11 cellular contexts compared by ENCODE assay signal in genomic region chr19:1041835-1042685, GRCh38. TPM values are rescaled to one million over a fixed set of nuclear protein-coding genes. Genes with fewer than 3 reads are reported as not detected.
DNase-seq lines count a peak whose midpoint lies in the region; ATAC-seq and TF ChIP-seq lines count a peak whose summit lies in the region.
"Had no signal": no experiment of that assay in that cellular context is flagged by ENCODE, and none has a peak within 500 bp of the region (broad histone marks: within the 10 kb centered on the region; RNA-seq: fewer than 3 reads in every experiment).

No MANE protein-coding gene starts in this region.

- in situ Hi-C loops in Panc1 (cut with HindIII; ENCODE audit: low pct_unique_long_range_greater_than_20kb, low sequenced_read_pairs): no loop called here

- H3K9me3 Mint-ChIP-seq in activated naive CD8-positive, alpha-beta T cell (ENCODE audit: low read depth): no peaks in the 10 kb centered on the region
- H3K9me3 Mint-ChIP-seq in activated naive CD8-positive, alpha-beta T cell treated with anti-CD3 and anti-CD28 coated beads for 36 hours: peaks cover 1% of the 10 kb centered on the region
- H3K9me3 Mint-ChIP-seq in glutamatergic neuron (ENCODE audit: unreplicated experiment): peaks cover 6% of the 10 kb centered on the region
- peaks cover 0 to 1% of the 10 kb centered on the region in 2 donors for H3K9me3 Mint-ChIP-seq in stimulated activated naive B cell treated with anti-CD40 and anti-IgM and Interleukin-4, amounts not matched to agents 10 μg/mL and 1 μg/mL and 100 μg/mL, for 72 hours

- intact Hi-C loops in Panc1 (cut with micrococcal nuclease; ENCODE audit: unreplicated experiment) (no loop called here), sigmoid colon (cut with DNase I) (no loop called here)

- H3K27ac ChIP-seq in Panc1 (ENCODE audit: low read length) (peak overlapping the region; percentile 92), sigmoid colon (no peak overlapping the region)

- no peak overlapping the region for H3K27ac Mint-ChIP-seq in activated naive CD8-positive, alpha-beta T cell
- no peak overlapping the region for H3K27ac Mint-ChIP-seq in activated naive CD8-positive, alpha-beta T cell treated with anti-CD3 and anti-CD28 coated beads for 36 hours
- H3K27ac Mint-ChIP-seq in glutamatergic neuron (ENCODE audit: unreplicated experiment): no peak overlapping the region
- peak overlapping the region; percentile 59 for H3K27ac Mint-ChIP-seq in stimulated activated naive B cell treated with anti-CD40 and anti-IgM and Interleukin-4, amounts not matched to agents 10 μg/mL and 1 μg/mL and 100 μg/mL, for 72 hours

- peaks cover 4% of the 10 kb centered on the region; the same call in 1 of the 2 replicates for H3K36me3 ChIP-seq in Panc1 (ENCODE audit: control insufficient read depth, insufficient read depth, low read length)
- peaks cover 0 to 13% (median 4%) of the 10 kb centered on the region in 4 donors for H3K36me3 ChIP-seq in sigmoid colon

- CTCF ChIA-PET in Panc1 (lab: Charles Lee): interaction anchor here (0.6 kb wide), 1 partner anchor 35 kb away, joined by 7 read pairs; no protein-coding TSS in a partner anchor

- no peak for TF ChIP-seq CTCF in Panc1 (IDR thresholded peaks at IDR 0.05)
- no peak for TF ChIP-seq CTCF in glutamatergic neuron (IDR thresholded peaks at IDR 0.05; ENCODE audit: partially characterized antibody, unreplicated experiment)
- no peak for TF ChIP-seq CTCF in sigmoid colon (IDR thresholded peaks at IDR 0.05)

- no peak for TF ChIP-seq EP300 in sigmoid colon (IDR thresholded peaks at IDR 0.05)

- no peaks in the 10 kb centered on the region for H3K27me3 Mint-ChIP-seq in activated naive CD8-positive, alpha-beta T cell
- no peaks in the 10 kb centered on the region for H3K27me3 Mint-ChIP-seq in activated naive CD8-positive, alpha-beta T cell treated with anti-CD3 and anti-CD28 coated beads for 36 hours
- H3K27me3 Mint-ChIP-seq in glutamatergic neuron (ENCODE audit: unreplicated experiment): peaks cover 6% of the 10 kb centered on the region
- H3K27me3 Mint-ChIP-seq in stimulated activated naive B cell treated with anti-CD40 and anti-IgM and Interleukin-4, amounts not matched to agents 10 μg/mL and 1 μg/mL and 100 μg/mL, for 72 hours: no peaks in the 10 kb centered on the region

- H3K4me1 ChIP-seq in Panc1 (ENCODE audit: control insufficient read depth, insufficient read depth, low read length) (peaks cover 19% of the 10 kb centered on the region), sigmoid colon (peaks cover 0 to 35% (median 31%) of the 10 kb centered on the region in 4 donors)

- peak overlapping the region; percentile 13 for H3K4me3 Mint-ChIP-seq in activated naive CD8-positive, alpha-beta T cell
- H3K4me3 Mint-ChIP-seq in activated naive CD8-positive, alpha-beta T cell treated with anti-CD3 and anti-CD28 coated beads for 36 hours: no peak overlapping the region
- H3K4me3 Mint-ChIP-seq in glutamatergic neuron (ENCODE audit: unreplicated experiment): peak overlapping the region; percentile 96
- H3K4me3 Mint-ChIP-seq in stimulated activated naive B cell treated with anti-CD40 and anti-IgM and Interleukin-4, amounts not matched to agents 10 μg/mL and 1 μg/mL and 100 μg/mL, for 72 hours: peak overlapping the region in 1 of 2 donors; percentile 56

- peak overlapping the region; percentile 63 to 82 for H3K4me3 ChIP-seq in Panc1 (ENCODE audit: low read depth in 2 of 2, low read length in 2 of 2)
- no peak overlapping the region for H3K4me3 ChIP-seq in sigmoid colon

- H3K27me3 ChIP-seq in Panc1 (ENCODE audit: control insufficient read depth, insufficient read depth, low read length) (no peaks in the 10 kb centered on the region), sigmoid colon (peaks cover 0 to 20% (median 10%) of the 10 kb centered on the region in 3 donors)

- WGBS in sigmoid colon, 2 donors: 11 to 70% methylated on average over 43 of the region's 43 CpGs

- TF ChIP-seq POLR2A in sigmoid colon (IDR thresholded peaks at IDR 0.05) (peak in 1 of 2 donors; percentile 21), GM18505 (IDR thresholded peaks at IDR 0.05; ENCODE audit: borderline replicate concordance, extremely low read depth, insufficient read depth, insufficient read length) (no peak)

- H3K9me3 ChIP-seq in Panc1 (ENCODE audit: control insufficient read depth, insufficient read depth, low read depth, low read length) (no peaks in the 10 kb centered on the region), sigmoid colon (no peaks in the 10 kb centered on the region)

- BruUV-seq in Panc1 (replicated peaks; lab: Mats Ljungman, UMichigan): no TSS peak

- peaks cover 43% of the 10 kb centered on the region for H3K4me1 Mint-ChIP-seq in activated naive CD8-positive, alpha-beta T cell (ENCODE audit: low read depth)
- peaks cover 42% of the 10 kb centered on the region for H3K4me1 Mint-ChIP-seq in activated naive CD8-positive, alpha-beta T cell treated with anti-CD3 and anti-CD28 coated beads for 36 hours
- H3K4me1 Mint-ChIP-seq in glutamatergic neuron (ENCODE audit: low read depth, unreplicated experiment): peaks cover 3% of the 10 kb centered on the region
- peaks cover 29 to 49% of the 10 kb centered on the region in 2 donors for H3K4me1 Mint-ChIP-seq in stimulated activated naive B cell treated with anti-CD40 and anti-IgM and Interleukin-4, amounts not matched to agents 10 μg/mL and 1 μg/mL and 100 μg/mL, for 72 hours

- POLR2A ChIA-PET in Panc1 (lab: Charles Lee): interaction anchor here (0.6 kb wide), 3 partner anchors 9 to 66 kb away, joined by 3 to 7 read pairs (median 4); no protein-coding TSS in a partner anchor

- peak; percentile 76 for ATAC-seq in Panc1
- ATAC-seq in stimulated activated naive B cell treated with anti-CD40 and anti-IgM and Interleukin-4, amounts not matched to agents 10 μg/mL and 1 μg/mL and 100 μg/mL, for 72 hours (replicated peaks): no peak
- no peak for ATAC-seq in GM18505 (IDR thresholded peaks at IDR 0.05; ENCODE audit: unreplicated experiment)
- ATAC-seq in HG03342 (IDR thresholded peaks at IDR 0.05; ENCODE audit: unreplicated experiment): no peak

- no peak for DNase-seq in activated naive CD8-positive, alpha-beta T cell treated with anti-CD3 and anti-CD28 coated beads for 36 hours
- DNase-seq in Panc1 (ENCODE audit: low read depth, low spot score): peak; percentile 47
- DNase-seq in glutamatergic neuron: no peak
- DNase-seq in stimulated activated naive B cell treated with anti-CD40 and anti-IgM and Interleukin-4, amounts not matched to agents 10 μg/mL and 1 μg/mL and 100 μg/mL, for 72 hours: no peak
- no peak for DNase-seq in sigmoid colon
- DNase-seq: cortex of kidney, SHP77 had no signal

- peaks cover 2% of the 10 kb centered on the region for H3K36me3 Mint-ChIP-seq in activated naive CD8-positive, alpha-beta T cell
- H3K36me3 Mint-ChIP-seq in activated naive CD8-positive, alpha-beta T cell treated with anti-CD3 and anti-CD28 coated beads for 36 hours: peaks cover 10% of the 10 kb centered on the region
- H3K36me3 Mint-ChIP-seq in glutamatergic neuron (ENCODE audit: unreplicated experiment): no peaks in the 10 kb centered on the region
- H3K36me3 Mint-ChIP-seq in stimulated activated naive B cell treated with anti-CD40 and anti-IgM and Interleukin-4, amounts not matched to agents 10 μg/mL and 1 μg/mL and 100 μg/mL, for 72 hours: peaks cover 41 to 43% of the 10 kb centered on the region in 2 donors

RNA-seq across cellular contexts. Expression of gene ABCA7, which starts 2.2 kb away (rescaled TPM):
- total RNA-seq in activated naive CD8-positive, alpha-beta T cell treated with anti-CD3 and anti-CD28 coated beads for 36 hours: 10 to 100 TPM in 1 of 2 experiments, 1 to 10 TPM in 1; 9.8 to 11.2 TPM
- total RNA-seq in Panc1 (2021; ENCODE audit: unreplicated experiment) (47.5 TPM), glutamatergic neuron (ENCODE audit: unreplicated experiment) (110 TPM), sigmoid colon (10 to 100 TPM in 2 of 4 donors, 1 to 10 TPM in 2; 3.8 to 20.5 (median 10.9) TPM)
- polyA plus RNA-seq in Panc1 (2012; ENCODE audit: insufficient read length): 52.0 TPM
- polyA plus RNA-seq in sigmoid colon: 10 to 100 TPM in 1 of 3 donors, 1 to 10 TPM in 2; 1.8 to 25.1 (median 9.9) TPM

RNA-seq across cellular contexts. Expression of gene CNN2, which starts 15.7 kb away (rescaled TPM):
- 10 to 100 TPM; 76.0 to 80.5 TPM for total RNA-seq in activated naive CD8-positive, alpha-beta T cell treated with anti-CD3 and anti-CD28 coated beads for 36 hours
- 203 TPM for total RNA-seq in Panc1 (2021; ENCODE audit: unreplicated experiment)
- 201 TPM for polyA plus RNA-seq in Panc1 (2012; ENCODE audit: insufficient read length)
- total RNA-seq in glutamatergic neuron (ENCODE audit: unreplicated experiment): 117 TPM
- 10 to 100 TPM; 25.5 to 59.0 (median 36.3) TPM for total RNA-seq in sigmoid colon
- polyA plus RNA-seq in sigmoid colon: 100 to 1,000 TPM in 1 of 3 donors, 10 to 100 TPM in 2; 48.0 to 115 (median 53.9) TPM

RNA-seq across cellular contexts. Expression of gene RNU6-2, which starts 20.7 kb away (rescaled TPM):
- total RNA-seq in activated naive CD8-positive, alpha-beta T cell treated with anti-CD3 and anti-CD28 coated beads for 36 hours: not detected
- not detected for total RNA-seq in Panc1 (2021; ENCODE audit: unreplicated experiment)
- not detected for polyA plus RNA-seq in Panc1 (2012; ENCODE audit: insufficient read length)
- total RNA-seq in glutamatergic neuron (ENCODE audit: unreplicated experiment): not detected
- not detected for total RNA-seq in sigmoid colon
- polyA plus RNA-seq in sigmoid colon: not detected
- total RNA-seq: subcutaneous adipose tissue had no signal

RNA-seq across cellular contexts. Expression of gene TMEM259, which starts 21.1 kb away (rescaled TPM):
- total RNA-seq in activated naive CD8-positive, alpha-beta T cell treated with anti-CD3 and anti-CD28 coated beads for 36 hours: 100 to 1,000 TPM; 136 to 138 TPM
- total RNA-seq in Panc1 (2021; ENCODE audit: unreplicated experiment) (193 TPM), glutamatergic neuron (ENCODE audit: unreplicated experiment) (222 TPM), sigmoid colon (100 to 1,000 TPM in 2 of 4 donors, 10 to 100 TPM in 2; 85.6 to 174 (median 126) TPM)
- polyA plus RNA-seq in Panc1 (2012; ENCODE audit: insufficient read length): 263 TPM
- 100 to 1,000 TPM in 1 of 3 donors, 10 to 100 TPM in 2; 19.2 to 232 (median 25.9) TPM for polyA plus RNA-seq in sigmoid colon

RNA-seq across cellular contexts. Expression of gene ARHGAP45, which starts 24.9 kb away (rescaled TPM):
- 100 to 1,000 TPM; 113 to 122 TPM for total RNA-seq in activated naive CD8-positive, alpha-beta T cell treated with anti-CD3 and anti-CD28 coated beads for 36 hours
- total RNA-seq in Panc1 (2021; ENCODE audit: unreplicated experiment) (27.8 TPM), glutamatergic neuron (ENCODE audit: unreplicated experiment) (1.7 TPM), sigmoid colon (10 to 100 TPM; 12.8 to 21.6 (median 18.2) TPM)
- polyA plus RNA-seq in Panc1 (2012; ENCODE audit: insufficient read length): 34.5 TPM
- polyA plus RNA-seq in sigmoid colon: 100 to 1,000 TPM in 1 of 3 donors, 10 to 100 TPM in 2; 38.6 to 103 (median 39.0) TPM

Comparison
In these comparisons a context has a peak if more than half of its experiments do, and no peak if none do; other contexts are left out.
1. H3K4me3 ChIP-seq: peak in Panc1 (2 of 2); none in sigmoid colon (0 of 4).